ENCODE assay signal across 1 cellular context in genomic region chr12:55392032-55392795, GRCh38.
TF ChIP-seq lines count a peak whose summit lies in the region.

No MANE protein-coding gene starts in this region.

TF ChIP-seq in H1, 55 proteins besides CTCF, POLR2A, EP300 and RAD21:
- TF ChIP-seq JUN (IDR thresholded peaks at IDR 0.05; ENCODE audit: low read depth, low read length) = no peak
- TF ChIP-seq PHF8 (conservative IDR thresholded peaks at IDR 0.05; ENCODE audit: low read depth, low read length) = no peak
- TF ChIP-seq ATF2 (IDR thresholded peaks at IDR 0.05; ENCODE audit: low read length) = no peak
- TF ChIP-seq SP2 (IDR thresholded peaks at IDR 0.05; ENCODE audit: low read length) = no peak
- no peak for TF ChIP-seq SUZ12 (IDR thresholded peaks at IDR 0.05; ENCODE audit: low read length)
- TF ChIP-seq POU5F1 (IDR thresholded peaks at IDR 0.05; ENCODE audit: low read depth, low read length) = no peak
- TF ChIP-seq HDAC2 (IDR thresholded peaks at IDR 0.05; ENCODE audit: borderline replicate concordance in 1 of 2, low read depth in 2 of 2, low read length in 2 of 2) = no peak
- TF ChIP-seq SRF (IDR thresholded peaks at IDR 0.05; ENCODE audit: low read depth, low read length) = no peak
- TF ChIP-seq HDAC6 (IDR thresholded peaks at IDR 0.05; ENCODE audit: low read depth, low read length) = no peak
- no peak for TF ChIP-seq BRCA1 (IDR thresholded peaks at IDR 0.05; ENCODE audit: low read depth, low read length)
- TF ChIP-seq GTF2F1 (IDR thresholded peaks at IDR 0.05; ENCODE audit: borderline replicate concordance, low read depth, low read length) = no peak
- no peak for TF ChIP-seq CEBPB (IDR thresholded peaks at IDR 0.05; ENCODE audit: low read depth, low read length)
- TF ChIP-seq YY1 (IDR thresholded peaks at IDR 0.05; ENCODE audit: low read depth, low read length) = no peak
- no peak for TF ChIP-seq EGR1 (IDR thresholded peaks at IDR 0.05; ENCODE audit: borderline replicate concordance, low read depth, low read length)
